In the genomic region with DNA sequence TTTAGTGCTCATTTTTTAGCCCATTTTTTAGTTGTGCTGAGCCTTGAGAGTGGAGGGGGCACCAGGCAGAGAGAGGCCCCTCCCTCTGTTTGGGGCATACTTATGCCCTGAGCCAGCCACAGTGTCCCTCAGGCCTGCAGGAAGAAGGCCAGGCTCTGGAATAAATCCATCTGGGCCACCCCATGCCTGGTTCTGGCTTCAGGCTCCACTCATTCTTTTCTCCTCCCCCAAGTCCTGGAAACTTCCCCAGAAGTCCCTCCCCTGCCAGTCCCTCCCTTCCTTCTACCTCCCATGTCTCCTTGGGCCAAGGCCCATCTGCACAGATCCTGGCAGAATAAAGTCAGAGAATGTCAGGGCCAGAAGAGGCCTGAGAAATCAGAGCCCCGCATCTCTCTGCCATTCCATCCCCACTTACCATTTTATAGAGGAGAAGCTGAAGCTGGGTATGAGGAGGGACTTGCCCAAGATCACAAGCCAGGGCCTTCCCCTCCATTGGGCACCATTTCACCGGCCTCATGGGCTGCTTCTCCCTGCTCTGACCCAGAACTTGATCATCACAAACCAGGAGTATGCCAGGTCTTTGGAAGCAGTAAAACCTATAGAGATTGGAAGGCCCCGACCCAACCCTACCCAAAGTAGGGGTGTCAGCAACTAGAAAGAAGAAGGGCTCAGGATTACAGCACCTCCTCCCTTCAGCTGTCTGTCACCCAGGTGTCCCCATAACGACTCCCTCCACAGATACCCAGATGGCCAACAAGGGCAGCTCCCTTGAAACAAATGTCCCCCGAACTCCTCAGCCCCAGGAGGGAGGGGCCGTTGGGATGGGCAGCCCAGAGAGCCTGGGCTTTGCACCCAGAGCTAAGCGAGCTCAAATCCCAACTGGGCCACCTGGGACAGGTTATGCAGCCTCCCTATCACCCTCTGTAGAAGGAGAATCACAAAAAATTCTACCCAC, we compare ENCODE assay signal across 8 cellular contexts.
DNase-seq lines count a peak whose midpoint lies in the region; TF ChIP-seq lines count a peak whose summit lies in the region.

No MANE protein-coding gene starts in this region.

- DNase-seq in activated CD4-positive, alpha-beta memory T cell treated with anti-CD3 and anti-CD28 coated beads, Interleukin-2, amount 10 ng/mL, durations not matched to agents 7 days and 5 days = no peak
- no peak for DNase-seq in activated CD4-positive, alpha-beta memory T cell treated with anti-CD3 and anti-CD28 coated beads for 36 hours
- DNase-seq in mesenteric fat pad (ENCODE audit: low spot score) = peak; percentile 84
- peak; percentile 60 to 87 for DNase-seq in tibial artery
- no peak for DNase-seq in NCI-H187 (lab: John Stamatoyannopoulos, UW)
- DNase-seq in stimulated activated CD4-positive, alpha-beta T cell treated with anti-CD3 and anti-CD28 coated beads, Interleukin-2, amount 100 ng/mL, for 48 hours = no peak
- no peak for DNase-seq in NAMALWA (ENCODE audit: low spot score)

- TF ChIP-seq CTCF in tibial artery (IDR thresholded peaks at IDR 0.05) = no peak

- H3K4me3 ChIP-seq in tibial artery = no peak overlapping the region

- H3K36me3 ChIP-seq in tibial artery = no peaks in the 10 kb centered on the region

- CTCF ChIA-PET in activated CD4-positive, alpha-beta memory T cell treated with anti-CD3 and anti-CD28 coated beads, Interleukin-2, amount 10 ng/mL, durations not matched to agents 7 days and 5 days (lab: Charles Lee) = no interaction called here
- CTCF ChIA-PET in activated CD4-positive, alpha-beta memory T cell treated with anti-CD3 and anti-CD28 coated beads for 36 hours (lab: Charles Lee) = interaction anchor here (1.7 kb wide), 1 partner anchor 170 kb away, joined by 6 read pairs; no protein-coding TSS in a partner anchor

- POLR2A ChIA-PET in activated CD4-positive, alpha-beta memory T cell treated with anti-CD3 and anti-CD28 coated beads, Interleukin-2, amount 10 ng/mL, durations not matched to agents 7 days and 5 days (lab: Charles Lee) = interaction anchor here (1.3 to 9.8 kb wide), 3 partner anchors 9 to 40 kb away, joined by 4 to 110 read pairs (median 18); no protein-coding TSS in a partner anchor
- POLR2A ChIA-PET in activated CD4-positive, alpha-beta memory T cell treated with anti-CD3 and anti-CD28 coated beads for 36 hours (lab: Charles Lee) = no interaction called here

- peaks cover 34% of the 10 kb centered on the region for H3K36me3 Mint-ChIP-seq in activated CD4-positive, alpha-beta memory T cell treated with anti-CD3 and anti-CD28 coated beads, Interleukin-2, amount 10 ng/mL, durations not matched to agents 7 days and 5 days (ENCODE audit: low read depth)
- no peaks in the 10 kb centered on the region for H3K36me3 Mint-ChIP-seq in activated CD4-positive, alpha-beta memory T cell treated with anti-CD3 and anti-CD28 coated beads for 36 hours

- no peaks in the 10 kb centered on the region for H3K27me3 Mint-ChIP-seq in activated CD4-positive, alpha-beta memory T cell treated with anti-CD3 and anti-CD28 coated beads, Interleukin-2, amount 10 ng/mL, durations not matched to agents 7 days and 5 days
- H3K27me3 Mint-ChIP-seq in activated CD4-positive, alpha-beta memory T cell treated with anti-CD3 and anti-CD28 coated beads for 36 hours = peaks cover 2% of the 10 kb centered on the region

- H3K27ac ChIP-seq in cingulate gyrus (ENCODE audit: low read depth, low read length) = peak overlapping the region; percentile 65
- peak overlapping the region; percentile 83 to 87 for H3K27ac ChIP-seq in tibial artery

- intact Hi-C loops in activated CD4-positive, alpha-beta memory T cell treated with anti-CD3 and anti-CD28 coated beads for 36 hours (cut with micrococcal nuclease) = no loop called here
- intact Hi-C loops in tibial artery (cut with DNase I; ENCODE audit: low total_unique reads) = loop anchor here (10.0 kb wide), 1 partner anchor 102 kb away; no protein-coding TSS in a partner anchor

- no peaks in the 10 kb centered on the region for H3K27me3 ChIP-seq in tibial artery

- H3K9me3 ChIP-seq in tibial artery = no peaks in the 10 kb centered on the region

- no peak overlapping the region for H3K4me3 Mint-ChIP-seq in activated CD4-positive, alpha-beta memory T cell treated with anti-CD3 and anti-CD28 coated beads, Interleukin-2, amount 10 ng/mL, durations not matched to agents 7 days and 5 days
- H3K4me3 Mint-ChIP-seq in activated CD4-positive, alpha-beta memory T cell treated with anti-CD3 and anti-CD28 coated beads for 36 hours = no peak overlapping the region

- H3K4me1 Mint-ChIP-seq in activated CD4-positive, alpha-beta memory T cell treated with anti-CD3 and anti-CD28 coated beads, Interleukin-2, amount 10 ng/mL, durations not matched to agents 7 days and 5 days = peaks cover 90% of the 10 kb centered on the region
- peaks cover 42% of the 10 kb centered on the region for H3K4me1 Mint-ChIP-seq in activated CD4-positive, alpha-beta memory T cell treated with anti-CD3 and anti-CD28 coated beads for 36 hours (ENCODE audit: low read depth)

- peaks cover 12% of the 10 kb centered on the region for H3K9me3 Mint-ChIP-seq in activated CD4-positive, alpha-beta memory T cell treated with anti-CD3 and anti-CD28 coated beads, Interleukin-2, amount 10 ng/mL, durations not matched to agents 7 days and 5 days
- peaks cover 2% of the 10 kb centered on the region for H3K9me3 Mint-ChIP-seq in activated CD4-positive, alpha-beta memory T cell treated with anti-CD3 and anti-CD28 coated beads for 36 hours

- peaks cover 0 to 63% (median 52%) of the 10 kb centered on the region in 4 donors for H3K4me1 ChIP-seq in tibial artery

- H3K27ac Mint-ChIP-seq in activated CD4-positive, alpha-beta memory T cell treated with anti-CD3 and anti-CD28 coated beads, Interleukin-2, amount 10 ng/mL, durations not matched to agents 7 days and 5 days = peak overlapping the region; percentile 91
- H3K27ac Mint-ChIP-seq in activated CD4-positive, alpha-beta memory T cell treated with anti-CD3 and anti-CD28 coated beads for 36 hours = no peak overlapping the region

Comparison
In these comparisons a context has a peak if more than half of its experiments do, and no peak if none do; other contexts are left out.
1. DNase-seq: peak in mesenteric fat pad (single experiment) and tibial artery (2 of 2); none in activated CD4-positive, alpha-beta memory T cell treated with anti-CD3 and anti-CD28 coated beads, Interleukin-2, amount 10 ng/mL, durations not matched to agents 7 days and 5 days (single experiment), activated CD4-positive, alpha-beta memory T cell treated with anti-CD3 and anti-CD28 coated beads for 36 hours (single experiment), NCI-H187 (0 of 2), stimulated activated CD4-positive, alpha-beta T cell treated with anti-CD3 and anti-CD28 coated beads, Interleukin-2, amount 100 ng/mL, for 48 hours (0 of 2) and NAMALWA (single experiment).